20 cellular contexts compared by ENCODE assay signal in genomic region chr14:93734086-93734822, GRCh38. TPM values are rescaled to one million over a fixed set of nuclear protein-coding genes. Genes with fewer than 3 reads are reported as not detected.
A peak's percentile ranks its signal among the peaks of the same experiment; 100 is the strongest.
DNase-seq lines count a peak whose midpoint lies in the region; ATAC-seq and TF ChIP-seq lines count a peak whose summit lies in the region.
"Had no signal": no experiment of that assay in that cellular context is flagged by ENCODE, and none has a peak within 500 bp of the region (broad histone marks: within the 10 kb centered on the region; RNA-seq: fewer than 3 reads in every experiment).

No MANE protein-coding gene starts in this region.

- H4K20me1 ChIP-seq in mammary epithelial cell (ENCODE audit: insufficient read depth, low read length), result no peaks in the 10 kb centered on the region

- peak; percentile 18 for DNase-seq in MCF 10A (ENCODE audit: unreplicated experiment)
- no peak for DNase-seq in mammary epithelial cell
- DNase-seq in NAMALWA (ENCODE audit: low spot score), result peak; percentile 21
- DNase-seq in endodermal cell, result peak; percentile 88
- DNase-seq in aorta, result peak; percentile 33 to 78
- no peak for DNase-seq in transverse colon
- no peak for DNase-seq in activated CD4-positive, CD25-positive, alpha-beta regulatory T cell treated with anti-CD3 and anti-CD28 coated beads, Interleukin-2, amount 50 U/mL, for 72 hours
- no peak for DNase-seq in occipital lobe (lab: John Stamatoyannopoulos, UW)
- DNase-seq: activated CD4-positive, alpha-beta T cell treated with anti-CD3 and anti-CD28 coated beads, Interleukin-2, amount 10 ng/mL, durations not matched to agents 7 days and 5 days; activated naive CD8-positive, alpha-beta T cell treated with anti-CD3 and anti-CD28 coated beads, Interleukin-2, amount 10 ng/mL, durations not matched to agents 7 days and 5 days; activated T-cell treated with anti-CD3 and anti-CD28 coated beads, Interleukin-2, amount 50 U/mL, for 4 hours; AML-193; effector CD8-positive, alpha-beta T cell; NCI-H2171 treated with DMSO at 0.1 percent for 48 hours; stomach had no signal

- CTCF ChIA-PET in MCF 10A (lab: Yijun Ruan, JAX), result no interaction called here
- CTCF ChIA-PET in mammary epithelial cell (lab: Charles Lee; ENCODE audit: low non-redundant PET), result no interaction called here

- H2AFZ ChIP-seq in mammary epithelial cell (ENCODE audit: low read depth, low read length), result no peak overlapping the region

- TF ChIP-seq EP300 in transverse colon (IDR thresholded peaks at IDR 0.05; ENCODE audit: low read depth), result no peak

- H3K36me3 Mint-ChIP-seq in MCF 10A (ENCODE audit: insufficient read depth, unreplicated experiment), result no peaks in the 10 kb centered on the region
- H3K36me3 Mint-ChIP-seq in endodermal cell (ENCODE audit: low read depth), result peaks cover 56% of the 10 kb centered on the region
- H3K36me3 Mint-ChIP-seq: activated naive CD8-positive, alpha-beta T cell treated with anti-CD3 and anti-CD28 coated beads, Interleukin-2, amount 10 ng/mL, durations not matched to agents 7 days and 5 days had no signal

- H3K27me3 Mint-ChIP-seq in MCF 10A (ENCODE audit: insufficient read depth, unreplicated experiment) (peaks cover 16% of the 10 kb centered on the region), endodermal cell (ENCODE audit: insufficient read depth) (no peaks in the 10 kb centered on the region)
- H3K27me3 Mint-ChIP-seq: activated naive CD8-positive, alpha-beta T cell treated with anti-CD3 and anti-CD28 coated beads, Interleukin-2, amount 10 ng/mL, durations not matched to agents 7 days and 5 days had no signal

- H3K9ac ChIP-seq in mammary epithelial cell (ENCODE audit: insufficient read depth, low read length) (no peak overlapping the region), endodermal cell (ENCODE audit: extremely low read depth, low read length, poor library complexity, severe bottlenecking) (no peak overlapping the region)

- H3K4me1 Mint-ChIP-seq in MCF 10A (ENCODE audit: insufficient read depth, unreplicated experiment) (peaks cover 11% of the 10 kb centered on the region), endodermal cell (peaks cover 4% of the 10 kb centered on the region)
- H3K4me1 Mint-ChIP-seq: activated CD4-positive, alpha-beta T cell treated with anti-CD3 and anti-CD28 coated beads, Interleukin-2, amount 10 ng/mL, durations not matched to agents 7 days and 5 days; activated naive CD8-positive, alpha-beta T cell treated with anti-CD3 and anti-CD28 coated beads, Interleukin-2, amount 10 ng/mL, durations not matched to agents 7 days and 5 days had no signal

- POLR2A ChIA-PET in MCF 10A (lab: Yijun Ruan, JAX), result interaction anchor here (0.5 to 0.6 kb wide), 2 partner anchors 507 to 524 kb away, joined by 3 read pairs; no protein-coding TSS in a partner anchor

- H3K36me3 ChIP-seq in mammary epithelial cell (ENCODE audit: insufficient read depth, low read length) (no peaks in the 10 kb centered on the region), endodermal cell (ENCODE audit: control insufficient read depth, insufficient read depth, low read length) (peaks cover 20% of the 10 kb centered on the region), aorta (ENCODE audit: control insufficient read depth in 1 of 2, insufficient read depth in 2 of 2, low read length in 1 of 2) (no peaks in the 10 kb centered on the region), transverse colon (no peaks in the 10 kb centered on the region)

- H3K4me3 ChIP-seq in mammary epithelial cell (replicated peaks in 1 of 3; ENCODE audit: insufficient read depth in 1 of 3, low read depth in 2 of 3, low read length in 3 of 3) (no peak overlapping the region), endodermal cell (ENCODE audit: low read length) (no peak overlapping the region), aorta (ENCODE audit: low read length in 2 of 2) (no peak overlapping the region), transverse colon (no peak overlapping the region)
- H3K4me3 ChIP-seq: psoas muscle, stomach, vagina had no signal

- no peak for TF ChIP-seq CTCF in MCF 10A (IDR thresholded peaks at IDR 0.05; ENCODE audit: unreplicated experiment)
- TF ChIP-seq CTCF in mammary epithelial cell (conservative IDR thresholded peaks at IDR 0.05 in 1 of 2, IDR thresholded peaks at IDR 0.05 in 1 of 2; ENCODE audit: extremely low read depth in 1 of 2, insufficient read depth in 1 of 2, low read depth in 1 of 2, low read length in 2 of 2), result no peak
- TF ChIP-seq CTCF in endodermal cell (conservative IDR thresholded peaks at IDR 0.05), result no peak
- TF ChIP-seq CTCF in transverse colon (IDR thresholded peaks at IDR 0.05), result no peak

- no peak for TF ChIP-seq POLR2A in transverse colon (IDR thresholded peaks at IDR 0.05)

- dilution Hi-C loops in mammary epithelial cell (cut with HindIII; ENCODE audit: low sequenced_read_pairs), result no loop called here

- no TSS peak for BruUV-seq in MCF 10A (replicated peaks; lab: Mats Ljungman, UMichigan)
- BruUV-seq in mammary epithelial cell (replicated peaks; lab: Mats Ljungman, UMichigan), result no TSS peak

- no peak for ATAC-seq in aorta (ENCODE audit: low FRiP score)
- ATAC-seq: activated T-cell treated with anti-CD3 and anti-CD28 coated beads, Interleukin-2, amount 50 U/mL, for 4 hours; psoas muscle; Right ventricle myocardium inferior had no signal

- no peaks in the 10 kb centered on the region for H3K79me2 ChIP-seq in mammary epithelial cell (ENCODE audit: insufficient read depth, low read length)

- H3K4me2 ChIP-seq in mammary epithelial cell (ENCODE audit: insufficient read depth, low read depth, low read length), result no peak overlapping the region

- H3K9me3 ChIP-seq in mammary epithelial cell (replicated peaks; ENCODE audit: insufficient read depth, low read length), result no peaks in the 10 kb centered on the region
- no peaks in the 10 kb centered on the region for H3K9me3 ChIP-seq in endodermal cell (ENCODE audit: control insufficient read depth, low read length)
- H3K9me3 ChIP-seq in aorta (ENCODE audit: control insufficient read depth, low read length), result no peaks in the 10 kb centered on the region
- no peaks in the 10 kb centered on the region for H3K9me3 ChIP-seq in transverse colon
- H3K9me3 ChIP-seq: psoas muscle, stomach, vagina had no signal

- H3K4me1 ChIP-seq in mammary epithelial cell (ENCODE audit: insufficient read depth, low read length), result no peaks in the 10 kb centered on the region
- H3K4me1 ChIP-seq in endodermal cell (ENCODE audit: control insufficient read depth, insufficient read depth, low read length), result no peaks in the 10 kb centered on the region
- no peaks in the 10 kb centered on the region for H3K4me1 ChIP-seq in aorta (ENCODE audit: control insufficient read depth in 1 of 2, insufficient read depth in 2 of 2, low read length in 2 of 2)
- H3K4me1 ChIP-seq in transverse colon, result no peaks in the 10 kb centered on the region
- H3K4me1 ChIP-seq: psoas muscle, vagina had no signal

- H3K27ac ChIP-seq in mammary epithelial cell (ENCODE audit: insufficient read depth, low read depth, low read length) (no peak overlapping the region), endodermal cell (ENCODE audit: low read depth, low read length) (no peak overlapping the region), aorta (ENCODE audit: low read depth in 1 of 2, low read length in 2 of 2) (no peak overlapping the region), transverse colon (no peak overlapping the region)
- H3K27ac ChIP-seq: psoas muscle, stomach, vagina had no signal

- 82% methylated on average over 6 of the region's 25 CpGs for WGBS in mammary epithelial cell (ENCODE audit: low coverage, missing lambda C conversion rate)
- WGBS in endodermal cell (ENCODE audit: insufficient coverage in 1 of 2, insufficient read length in 1 of 2), 2 experiments, result 92 to 96% methylated on average over 11 to 25 of the region's 25 CpGs
- WGBS in aorta, 2 donors, result 87% methylated on average over 25 of the region's 25 CpGs
- WGBS in transverse colon (ENCODE audit: low coverage in 1 of 2), 2 donors, result 83 to 93% methylated on average over 8 to 25 of the region's 25 CpGs

- H3K4me3 Mint-ChIP-seq in MCF 10A (ENCODE audit: unreplicated experiment) (no peak overlapping the region), endodermal cell (no peak overlapping the region)
- H3K4me3 Mint-ChIP-seq: activated CD4-positive, alpha-beta T cell treated with anti-CD3 and anti-CD28 coated beads, Interleukin-2, amount 10 ng/mL, durations not matched to agents 7 days and 5 days; activated naive CD8-positive, alpha-beta T cell treated with anti-CD3 and anti-CD28 coated beads, Interleukin-2, amount 10 ng/mL, durations not matched to agents 7 days and 5 days; activated T-cell treated with anti-CD3 and anti-CD28 coated beads, Interleukin-2, amount 50 U/mL, for 4 hours; T-helper 2 cell treated with Interferon-gamma antibody and Interleukin-4, amounts not matched to agents 5 μg/mL and 100 μg/mL, for 36 hours had no signal

- H3K27ac Mint-ChIP-seq in MCF 10A (ENCODE audit: low read depth, unreplicated experiment), result no peak overlapping the region
- H3K27ac Mint-ChIP-seq in endodermal cell, result peak overlapping the region; percentile 26
- H3K27ac Mint-ChIP-seq: activated CD4-positive, alpha-beta T cell treated with anti-CD3 and anti-CD28 coated beads, Interleukin-2, amount 10 ng/mL, durations not matched to agents 7 days and 5 days; activated naive CD8-positive, alpha-beta T cell treated with anti-CD3 and anti-CD28 coated beads, Interleukin-2, amount 10 ng/mL, durations not matched to agents 7 days and 5 days; T-helper 2 cell treated with Interferon-gamma antibody and Interleukin-4, amounts not matched to agents 5 μg/mL and 100 μg/mL, for 36 hours had no signal

- intact Hi-C loops in MCF 10A (cut with micrococcal nuclease) (no loop called here), mammary epithelial cell (cut with micrococcal nuclease) (no loop called here), aorta (cut with DNase I) (loop anchor here in 1 of 2 donors (2.0 kb wide), 1 partner anchor 55 kb away; the partner anchor contains the start of gene PRIMA1), transverse colon (cut with DNase I; ENCODE audit: low total_unique reads) (no loop called here)

- in situ Hi-C loops in mammary epithelial cell (cut with MboI; ENCODE audit: low sequenced_read_pairs in 2 of 2) (no loop called here), transverse colon (cut with MboI; ENCODE audit: low pct_ligation_motif_present in 1 of 4, low pct_unique_long_range_greater_than_20kb in 1 of 4, low sequenced_read_pairs in 3 of 4) (no loop called here)

- no peaks in the 10 kb centered on the region for H3K9me3 Mint-ChIP-seq in MCF 10A (ENCODE audit: unreplicated experiment)
- no peaks in the 10 kb centered on the region for H3K9me3 Mint-ChIP-seq in endodermal cell
- H3K9me3 Mint-ChIP-seq: activated CD4-positive, alpha-beta T cell treated with anti-CD3 and anti-CD28 coated beads, Interleukin-2, amount 10 ng/mL, durations not matched to agents 7 days and 5 days; activated naive CD8-positive, alpha-beta T cell treated with anti-CD3 and anti-CD28 coated beads, Interleukin-2, amount 10 ng/mL, durations not matched to agents 7 days and 5 days; activated T-cell treated with anti-CD3 and anti-CD28 coated beads, Interleukin-2, amount 50 U/mL, for 4 hours; T-helper 2 cell treated with Interferon-gamma antibody and Interleukin-4, amounts not matched to agents 5 μg/mL and 100 μg/mL, for 36 hours had no signal

- H3K27me3 ChIP-seq in mammary epithelial cell (ENCODE audit: insufficient read depth, low read length) (no peaks in the 10 kb centered on the region), endodermal cell (ENCODE audit: control insufficient read depth, insufficient read depth, low read length, poor library complexity, severe bottlenecking) (no peaks in the 10 kb centered on the region), aorta (ENCODE audit: control insufficient read depth in 1 of 2, insufficient read depth in 2 of 2, low read length in 1 of 2) (no peaks in the 10 kb centered on the region), transverse colon (no peaks in the 10 kb centered on the region)
- H3K27me3 ChIP-seq: vagina had no signal

RNA-seq across cellular contexts. Expression of gene PRIMA1, which starts 54.0 kb away (rescaled TPM):
- total RNA-seq in MCF 10A (2022), result 0.07 TPM in 1 of 2 replicates, not detected in the other
- under 1 TPM; 0.17 to 0.31 TPM for total RNA-seq in mammary epithelial cell
- polyA plus RNA-seq in mammary epithelial cell, result 0.06 TPM
- not detected for polyA minus RNA-seq in mammary epithelial cell
- 10 to 100 TPM in 1 of 2 donors, 1 to 10 TPM in 1; 10.0 to 20.8 TPM for total RNA-seq in endodermal cell
- 6.5 TPM for polyA plus RNA-seq in endodermal cell (2013, experiment 1 of 2)
- 5.1 TPM for polyA plus RNA-seq in endodermal cell (2013, experiment 2 of 2)
- total RNA-seq in aorta, result 1 to 10 TPM; 6.7 to 8.9 TPM
- under 1 TPM; 0.38 to 0.69 TPM for polyA plus RNA-seq in aorta
- total RNA-seq in transverse colon, result 1 to 10 TPM; 3.0 to 8.2 (median 4.8) TPM
- total RNA-seq in occipital lobe, result not detected
- total RNA-seq: activated CD4-positive, alpha-beta T cell treated with anti-CD3 and anti-CD28 coated beads, Interleukin-2, amount 10 ng/mL, durations not matched to agents 7 days and 5 days; activated naive CD8-positive, alpha-beta T cell treated with anti-CD3 and anti-CD28 coated beads, Interleukin-2, amount 10 ng/mL, durations not matched to agents 7 days and 5 days; activated T-cell treated with anti-CD3 and anti-CD28 coated beads, Interleukin-2, amount 50 U/mL, for 4 hours; bronchial epithelial cell had no signal

Comparison
In these comparisons a context has a peak if more than half of its experiments do, and no peak if none do; other contexts are left out.
1. DNase-seq: peak in MCF 10A (single experiment), NAMALWA (single experiment), endodermal cell (single experiment) and aorta (2 of 2); none in mammary epithelial cell (single experiment), transverse colon (single experiment), activated CD4-positive, CD25-positive, alpha-beta regulatory T cell treated with anti-CD3 and anti-CD28 coated beads, Interleukin-2, amount 50 U/mL, for 72 hours (single experiment) and occipital lobe (single experiment).